ENCODE assay signal across 8 cellular contexts in genomic region chr11:2933376-2934056, GRCh38. TPM values are rescaled to one million over a fixed set of nuclear protein-coding genes. Genes with fewer than 3 reads are reported as not detected.
A peak's percentile ranks its signal among the peaks of the same experiment; 100 is the strongest.
DNase-seq lines count a peak whose midpoint lies in the region; ATAC-seq and TF ChIP-seq lines count a peak whose summit lies in the region.

No MANE protein-coding gene starts in this region.

- peak overlapping the region in 1 of 2 donors; percentile 49 for H3K27ac Mint-ChIP-seq in stimulated activated naive CD8-positive, alpha-beta T cell treated with anti-CD3 and anti-CD28 coated beads, Interleukin-15, amount 100 ng/mL, for 72 hours

- peak overlapping the region in 1 of 2 donors; percentile 5 for H3K4me3 Mint-ChIP-seq in stimulated activated naive CD8-positive, alpha-beta T cell treated with anti-CD3 and anti-CD28 coated beads, Interleukin-15, amount 100 ng/mL, for 72 hours

- peak overlapping the region in 1 of 5 donors; percentile 71 for H3K27ac ChIP-seq in adrenal gland

- WGBS in adrenal gland, 4 donors: 51 to 59% methylated on average over 12 of the region's 12 CpGs; no CpG with 5 or more reads in 2 of the 4 donors

- H3K27me3 Mint-ChIP-seq in stimulated activated naive CD8-positive, alpha-beta T cell treated with anti-CD3 and anti-CD28 coated beads, Interleukin-15, amount 100 ng/mL, for 72 hours: peaks cover 16% of the 10 kb centered on the region

- H3K9me3 ChIP-seq in adrenal gland (replicated peaks in 1 of 3): no peaks in the 10 kb centered on the region

- no peak overlapping the region for H3K4me3 ChIP-seq in adrenal gland

- peaks cover 3% of the 10 kb centered on the region for H3K27me3 ChIP-seq in adrenal gland

- peaks cover 13 to 19% of the 10 kb centered on the region in 2 donors for H3K9me3 Mint-ChIP-seq in stimulated activated naive CD8-positive, alpha-beta T cell treated with anti-CD3 and anti-CD28 coated beads, Interleukin-15, amount 100 ng/mL, for 72 hours

- peaks cover 16 to 21% of the 10 kb centered on the region in 2 donors for H3K4me1 ChIP-seq in adrenal gland (replicated peaks in 1 of 2)

- intact Hi-C loops in adrenal gland (cut with DNase I): loop anchor here in 1 of 2 donors (2.0 kb wide), 1 partner anchor 15 kb away; no protein-coding TSS in a partner anchor

- ATAC-seq in stimulated activated naive CD8-positive, alpha-beta T cell treated with anti-CD3 and anti-CD28 coated beads, Interleukin-15, amount 100 ng/mL, for 72 hours: peak; percentile 68
- no peak for ATAC-seq in GM21619 (IDR thresholded peaks at IDR 0.05; ENCODE audit: unreplicated experiment)

- DNase-seq in DMS153 (lab: John Stamatoyannopoulos, UW) (peak; percentile 20), DMS153 treated with DMSO at 0.1 percent for 48 hours (lab: John Stamatoyannopoulos, UW; ENCODE audit: unreplicated experiment) (no peak), NOMO-1 (lab: John Stamatoyannopoulos, UW; ENCODE audit: unreplicated experiment in 2 of 2) (peak; percentile 96 to 97), adrenal gland (peak in 6 of 7 donors; percentile 61 to 80 (median 72)), hepatic stellate cell (ENCODE audit: low spot score) (peak; percentile 67), superior temporal gyrus (ENCODE audit: extremely low spot score) (no peak)
- DNase-seq in stimulated activated naive CD8-positive, alpha-beta T cell treated with anti-CD3 and anti-CD28 coated beads, Interleukin-15, amount 100 ng/mL, for 72 hours: peak in 1 of 2 donors; percentile 75

- TF ChIP-seq CTCF in adrenal gland (IDR thresholded peaks at IDR 0.05): no peak

- H3K4me1 Mint-ChIP-seq in stimulated activated naive CD8-positive, alpha-beta T cell treated with anti-CD3 and anti-CD28 coated beads, Interleukin-15, amount 100 ng/mL, for 72 hours: peaks cover 50% of the 10 kb centered on the region

- no peak for TF ChIP-seq POLR2A in adrenal gland (IDR thresholded peaks at IDR 0.05)

- no peaks in the 10 kb centered on the region for H3K36me3 ChIP-seq in adrenal gland (replicated peaks in 1 of 2)

RNA-seq across cellular contexts. Expression of gene PHLDA2, which starts 4.3 kb away (rescaled TPM):
- total RNA-seq in adrenal gland: 1 to 10 TPM in 6 of 8 donors, not detected in 2; 1.4 to 8.7 (median 2.3) TPM
- polyA plus RNA-seq in adrenal gland: 1 to 10 TPM in 2 of 3 donors, not detected in 1; 1.1 to 8.9 TPM

RNA-seq across cellular contexts. Expression of gene CDKN1C, which starts 47.9 kb away (rescaled TPM):
- total RNA-seq in adrenal gland: 100 to 1,000 TPM in 7 of 8 donors, 10 to 100 TPM in 1; 32.8 to 817 (median 464) TPM
- polyA plus RNA-seq in adrenal gland: 100 to 1,000 TPM in 2 of 3 donors, 10 to 100 TPM in 1; 17.7 to 229 (median 152) TPM

RNA-seq across cellular contexts. Expression of gene NAP1L4, which starts 58.6 kb away (rescaled TPM):
- total RNA-seq in adrenal gland: 10 to 100 TPM; 39.7 to 94.9 (median 76.6) TPM
- polyA plus RNA-seq in adrenal gland: 100 to 1,000 TPM in 1 of 3 donors, 10 to 100 TPM in 2; 63.1 to 100 (median 80.3) TPM

Comparison
In these comparisons a context has a peak if more than half of its experiments do, and no peak if none do; other contexts are left out.
1. DNase-seq: peak in DMS153 (single experiment), NOMO-1 (2 of 2), adrenal gland (6 of 7) and hepatic stellate cell (single experiment); none in DMS153 treated with DMSO at 0.1 percent for 48 hours (single experiment) and superior temporal gyrus (single experiment).